In genomic region chr11:47552581-47553416, GRCh38 we compare ENCODE assay signal across 1 cellular context.
TF ChIP-seq lines count a peak whose summit lies in the region.

Gene CELF1, minus strand, starts transcription at chr11:47553132. Its CDS starts 53,609 bp downstream, at chr11:47499523.

TF ChIP-seq in HepG2, 621 proteins besides CTCF, POLR2A, EP300 and RAD21 (continued from another document and continues in another):
- TF ChIP-seq FUBP1 (CRISPR knock-in tag; IDR thresholded peaks at IDR 0.05; ENCODE audit: borderline replicate concordance), result no peak
- TF ChIP-seq, protein P1, sequence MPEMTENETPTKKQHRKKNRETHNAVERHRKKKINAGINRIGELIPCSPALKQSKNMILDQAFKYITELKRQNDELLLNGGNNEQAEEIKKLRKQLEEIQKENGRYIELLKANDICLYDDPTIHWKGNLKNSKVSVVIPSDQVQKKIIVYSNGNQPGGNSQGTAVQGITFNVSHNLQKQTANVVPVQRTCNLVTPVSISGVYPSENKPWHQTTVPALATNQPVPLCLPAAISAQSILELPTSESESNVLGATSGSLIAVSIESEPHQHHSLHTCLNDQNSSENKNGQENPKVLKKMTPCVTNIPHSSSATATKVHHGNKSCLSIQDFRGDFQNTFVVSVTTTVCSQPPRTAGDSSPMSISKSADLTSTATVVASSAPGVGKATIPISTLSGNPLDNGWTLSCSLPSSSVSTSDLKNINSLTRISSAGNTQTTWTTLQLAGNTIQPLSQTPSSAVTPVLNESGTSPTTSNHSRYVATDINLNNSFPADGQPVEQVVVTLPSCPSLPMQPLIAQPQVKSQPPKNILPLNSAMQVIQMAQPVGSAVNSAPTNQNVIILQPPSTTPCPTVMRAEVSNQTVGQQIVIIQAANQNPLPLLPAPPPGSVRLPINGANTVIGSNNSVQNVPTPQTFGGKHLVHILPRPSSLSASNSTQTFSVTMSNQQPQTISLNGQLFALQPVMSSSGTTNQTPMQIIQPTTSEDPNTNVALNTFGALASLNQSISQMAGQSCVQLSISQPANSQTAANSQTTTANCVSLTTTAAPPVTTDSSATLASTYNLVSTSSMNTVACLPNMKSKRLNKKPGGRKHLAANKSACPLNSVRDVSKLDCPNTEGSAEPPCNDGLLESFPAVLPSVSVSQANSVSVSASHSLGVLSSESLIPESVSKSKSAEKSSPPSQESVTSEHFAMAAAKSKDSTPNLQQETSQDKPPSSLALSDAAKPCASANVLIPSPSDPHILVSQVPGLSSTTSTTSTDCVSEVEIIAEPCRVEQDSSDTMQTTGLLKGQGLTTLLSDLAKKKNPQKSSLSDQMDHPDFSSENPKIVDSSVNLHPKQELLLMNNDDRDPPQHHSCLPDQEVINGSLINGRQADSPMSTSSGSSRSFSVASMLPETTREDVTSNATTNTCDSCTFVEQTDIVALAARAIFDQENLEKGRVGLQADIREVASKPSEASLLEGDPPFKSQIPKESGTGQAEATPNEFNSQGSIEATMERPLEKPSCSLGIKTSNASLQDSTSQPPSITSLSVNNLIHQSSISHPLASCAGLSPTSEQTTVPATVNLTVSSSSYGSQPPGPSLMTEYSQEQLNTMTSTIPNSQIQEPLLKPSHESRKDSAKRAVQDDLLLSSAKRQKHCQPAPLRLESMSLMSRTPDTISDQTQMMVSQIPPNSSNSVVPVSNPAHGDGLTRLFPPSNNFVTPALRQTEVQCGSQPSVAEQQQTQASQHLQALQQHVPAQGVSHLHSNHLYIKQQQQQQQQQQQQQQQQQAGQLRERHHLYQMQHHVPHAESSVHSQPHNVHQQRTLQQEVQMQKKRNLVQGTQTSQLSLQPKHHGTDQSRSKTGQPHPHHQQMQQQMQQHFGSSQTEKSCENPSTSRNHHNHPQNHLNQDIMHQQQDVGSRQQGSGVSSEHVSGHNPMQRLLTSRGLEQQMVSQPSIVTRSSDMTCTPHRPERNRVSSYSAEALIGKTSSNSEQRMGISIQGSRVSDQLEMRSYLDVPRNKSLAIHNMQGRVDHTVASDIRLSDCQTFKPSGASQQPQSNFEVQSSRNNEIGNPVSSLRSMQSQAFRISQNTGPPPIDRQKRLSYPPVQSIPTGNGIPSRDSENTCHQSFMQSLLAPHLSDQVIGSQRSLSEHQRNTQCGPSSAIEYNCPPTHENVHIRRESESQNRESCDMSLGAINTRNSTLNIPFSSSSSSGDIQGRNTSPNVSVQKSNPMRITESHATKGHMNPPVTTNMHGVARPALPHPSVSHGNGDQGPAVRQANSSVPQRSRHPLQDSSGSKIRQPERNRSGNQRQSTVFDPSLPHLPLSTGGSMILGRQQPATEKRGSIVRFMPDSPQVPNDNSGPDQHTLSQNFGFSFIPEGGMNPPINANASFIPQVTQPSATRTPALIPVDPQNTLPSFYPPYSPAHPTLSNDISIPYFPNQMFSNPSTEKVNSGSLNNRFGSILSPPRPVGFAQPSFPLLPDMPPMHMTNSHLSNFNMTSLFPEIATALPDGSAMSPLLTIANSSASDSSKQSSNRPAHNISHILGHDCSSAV (CRISPR knock-in tag; IDR thresholded peaks at IDR 0.05; ENCODE audit: borderline replicate concordance), result no peak
- TF ChIP-seq, protein P2, sequence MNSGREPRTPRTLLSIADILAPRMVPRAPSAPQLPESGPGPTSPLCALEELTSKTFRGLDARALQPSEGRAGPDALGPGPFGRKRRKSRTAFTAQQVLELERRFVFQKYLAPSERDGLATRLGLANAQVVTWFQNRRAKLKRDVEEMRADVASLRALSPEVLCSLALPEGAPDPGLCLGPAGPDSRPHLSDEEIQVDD (CRISPR knock-in tag; IDR thresholded peaks at IDR 0.05; ENCODE audit: borderline replicate concordance), result no peak
- TF ChIP-seq RBM22 (optimal IDR thresholded peaks at IDR 0.05; ENCODE audit: low read length), result no peak
- no peak for TF ChIP-seq KLF11 (CRISPR knock-in tag; IDR thresholded peaks at IDR 0.05)
- TF ChIP-seq, protein P3, sequence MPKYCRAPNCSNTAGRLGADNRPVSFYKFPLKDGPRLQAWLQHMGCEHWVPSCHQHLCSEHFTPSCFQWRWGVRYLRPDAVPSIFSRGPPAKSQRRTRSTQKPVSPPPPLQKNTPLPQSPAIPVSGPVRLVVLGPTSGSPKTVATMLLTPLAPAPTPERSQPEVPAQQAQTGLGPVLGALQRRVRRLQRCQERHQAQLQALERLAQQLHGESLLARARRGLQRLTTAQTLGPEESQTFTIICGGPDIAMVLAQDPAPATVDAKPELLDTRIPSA (CRISPR knock-in tag; IDR thresholded peaks at IDR 0.05; ENCODE audit: borderline replicate concordance), result no peak; the same call in 1 of the 2 replicates
- 0 out of 2 replicates have a peak, but pooled peaks have one; percentile 48 for TF ChIP-seq ADNP (CRISPR knock-in tag; IDR thresholded peaks at IDR 0.05)
- no peak for TF ChIP-seq ZBTB34 (CRISPR knock-in tag; IDR thresholded peaks at IDR 0.05)
- TF ChIP-seq ZNF20 (CRISPR knock-in tag; IDR thresholded peaks at IDR 0.05), result no peak
- TF ChIP-seq BHLHE40 (IDR thresholded peaks at IDR 0.05; ENCODE audit: low read length), result no peak
- no peak for TF ChIP-seq SCMH1 (CRISPR knock-in tag; IDR thresholded peaks at IDR 0.05; ENCODE audit: borderline replicate concordance)
- TF ChIP-seq PATZ1 (CRISPR knock-in tag; IDR thresholded peaks at IDR 0.05), result peak; percentile 65
- TF ChIP-seq TBP (CRISPR knock-in tag; IDR thresholded peaks at IDR 0.05), result no peak
- no peak for TF ChIP-seq NFAT5 (CRISPR knock-in tag; IDR thresholded peaks at IDR 0.05)
- no peak for TF ChIP-seq REL (CRISPR knock-in tag; conservative IDR thresholded peaks at IDR 0.05)
- 0 out of 2 replicates have a peak, but pooled peaks have one; percentile 85 for TF ChIP-seq ARID2 (CRISPR knock-in tag; IDR thresholded peaks at IDR 0.05; ENCODE audit: borderline replicate concordance)
- TF ChIP-seq ZNF335 (CRISPR knock-in tag; IDR thresholded peaks at IDR 0.05), result no peak
- peak; percentile 71 for TF ChIP-seq PHF20 (CRISPR knock-in tag; IDR thresholded peaks at IDR 0.05)
- no peak for TF ChIP-seq ZNF24 (IDR thresholded peaks at IDR 0.05)
- TF ChIP-seq, protein P4, sequence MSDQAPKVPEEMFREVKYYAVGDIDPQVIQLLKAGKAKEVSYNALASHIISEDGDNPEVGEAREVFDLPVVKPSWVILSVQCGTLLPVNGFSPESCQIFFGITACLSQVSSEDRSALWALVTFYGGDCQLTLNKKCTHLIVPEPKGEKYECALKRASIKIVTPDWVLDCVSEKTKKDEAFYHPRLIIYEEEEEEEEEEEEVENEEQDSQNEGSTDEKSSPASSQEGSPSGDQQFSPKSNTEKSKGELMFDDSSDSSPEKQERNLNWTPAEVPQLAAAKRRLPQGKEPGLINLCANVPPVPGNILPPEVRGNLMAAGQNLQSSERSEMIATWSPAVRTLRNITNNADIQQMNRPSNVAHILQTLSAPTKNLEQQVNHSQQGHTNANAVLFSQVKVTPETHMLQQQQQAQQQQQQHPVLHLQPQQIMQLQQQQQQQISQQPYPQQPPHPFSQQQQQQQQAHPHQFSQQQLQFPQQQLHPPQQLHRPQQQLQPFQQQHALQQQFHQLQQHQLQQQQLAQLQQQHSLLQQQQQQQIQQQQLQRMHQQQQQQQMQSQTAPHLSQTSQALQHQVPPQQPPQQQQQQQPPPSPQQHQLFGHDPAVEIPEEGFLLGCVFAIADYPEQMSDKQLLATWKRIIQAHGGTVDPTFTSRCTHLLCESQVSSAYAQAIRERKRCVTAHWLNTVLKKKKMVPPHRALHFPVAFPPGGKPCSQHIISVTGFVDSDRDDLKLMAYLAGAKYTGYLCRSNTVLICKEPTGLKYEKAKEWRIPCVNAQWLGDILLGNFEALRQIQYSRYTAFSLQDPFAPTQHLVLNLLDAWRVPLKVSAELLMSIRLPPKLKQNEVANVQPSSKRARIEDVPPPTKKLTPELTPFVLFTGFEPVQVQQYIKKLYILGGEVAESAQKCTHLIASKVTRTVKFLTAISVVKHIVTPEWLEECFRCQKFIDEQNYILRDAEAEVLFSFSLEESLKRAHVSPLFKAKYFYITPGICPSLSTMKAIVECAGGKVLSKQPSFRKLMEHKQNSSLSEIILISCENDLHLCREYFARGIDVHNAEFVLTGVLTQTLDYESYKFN (CRISPR knock-in tag; conservative IDR thresholded peaks at IDR 0.05), result peak; percentile 33; the same call in 1 of the 2 replicates
- TF ChIP-seq KDM5B (CRISPR knock-in tag; IDR thresholded peaks at IDR 0.05; ENCODE audit: borderline replicate concordance), result peak; percentile 84
